In the genomic region with DNA sequence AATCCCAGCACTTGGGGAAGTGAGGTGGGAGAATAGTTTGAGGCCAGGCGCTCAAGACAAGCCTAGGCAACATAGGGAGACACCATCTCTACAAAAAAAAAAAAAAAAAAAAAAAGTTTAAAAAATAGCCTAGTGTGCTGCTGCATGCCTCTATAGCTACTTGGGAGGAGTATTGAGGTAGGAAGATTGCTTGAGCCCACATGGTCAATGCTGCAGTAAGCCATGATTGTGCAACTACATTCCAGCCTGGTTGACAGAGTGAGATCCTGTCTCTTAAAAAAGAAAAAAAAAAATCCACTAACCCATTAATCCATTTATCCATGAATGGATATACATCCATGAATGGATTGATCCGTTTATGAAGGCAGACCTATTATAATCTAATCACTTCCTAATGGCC, we compare ENCODE assay signal across 21 cellular contexts.
"Had no signal": no experiment of that assay in that cellular context is flagged by ENCODE, and none has a peak within 500 bp of the region (broad histone marks: within the 10 kb centered on the region; RNA-seq: fewer than 3 reads in every experiment).

No MANE protein-coding gene starts in this region.

- H3K36me3 ChIP-seq: neutrophil, pancreas, WERI-Rb-1 had no signal

- H3K4me3 ChIP-seq: pancreas, testis had no signal

- H3K9me3 Mint-ChIP-seq: type B pancreatic cell had no signal

- H3K27ac ChIP-seq: epithelial cell of prostate, neutrophil, pancreas, testis, WERI-Rb-1 had no signal

- H3K4me3 Mint-ChIP-seq: endodermal cell; immature natural killer cell; naive thymus-derived CD8-positive, alpha-beta T cell; stimulated activated effector memory CD8-positive, alpha-beta T cell treated with anti-CD3 and anti-CD28 coated beads, Interleukin-12 subunit alpha, Interleukin-12 subunit beta, amount 100 ng/mL, for 72 hours; type B pancreatic cell had no signal

- ATAC-seq: activated naive CD4-positive, alpha-beta T cell treated with anti-CD3 and anti-CD28 coated beads, Interleukin-2, amount 50 U/mL, for 72 hours; naive thymus-derived CD8-positive, alpha-beta T cell; pancreas; sciatic nerve; stimulated activated effector memory CD8-positive, alpha-beta T cell treated with anti-CD3 and anti-CD28 coated beads, Interleukin-12 subunit alpha, Interleukin-12 subunit beta, amount 100 ng/mL, for 72 hours had no signal

- H3K4me1 ChIP-seq: pancreas, testis had no signal

- H3K9me3 ChIP-seq: neutrophil, pancreas, testis had no signal

- H3K27ac Mint-ChIP-seq: activated naive CD4-positive, alpha-beta T cell treated with anti-CD3 and anti-CD28 coated beads, Interleukin-2, amount 50 U/mL, for 72 hours; endodermal cell; immature natural killer cell; naive thymus-derived CD8-positive, alpha-beta T cell; stimulated activated effector memory CD8-positive, alpha-beta T cell treated with anti-CD3 and anti-CD28 coated beads, Interleukin-12 subunit alpha, Interleukin-12 subunit beta, amount 100 ng/mL, for 72 hours; type B pancreatic cell had no signal

- DNase-seq: activated CD4-positive, alpha-beta T cell treated with anti-CD3 and anti-CD28 coated beads for 1 hour; activated CD8-positive, alpha-beta memory T cell treated with anti-CD3 and anti-CD28 coated beads for 24 hours; activated CD8-positive, alpha-beta memory T cell treated with anti-CD3 and anti-CD28 coated beads, Interleukin-2, amount 50 U/mL, for 48 hours; activated effector memory CD4-positive, alpha-beta T cell treated with Interleukin-2 at 50 U/mL for 16 hours; activated T-cell treated with anti-CD3 and anti-CD28 coated beads, Interleukin-2, amount 50 U/mL, for 48 hours; endodermal cell; immature natural killer cell; mesendoderm; naive thymus-derived CD8-positive, alpha-beta T cell; pancreas; stimulated activated CD4-positive, alpha-beta T cell treated with anti-CD3 and anti-CD28 coated beads, Interleukin-4, amount 100 ng/mL, for 24 hours; SW 1271; T-helper 2 cell; testis; WERI-Rb-1 had no signal

- H3K4me1 Mint-ChIP-seq: immature natural killer cell; naive thymus-derived CD8-positive, alpha-beta T cell; stimulated activated effector memory CD8-positive, alpha-beta T cell treated with anti-CD3 and anti-CD28 coated beads, Interleukin-12 subunit alpha, Interleukin-12 subunit beta, amount 100 ng/mL, for 72 hours had no signal

- H3K27me3 Mint-ChIP-seq: naive thymus-derived CD8-positive, alpha-beta T cell; type B pancreatic cell had no signal

- H3K27me3 ChIP-seq: neutrophil, pancreas, testis had no signal

- H3K36me3 Mint-ChIP-seq: activated naive CD4-positive, alpha-beta T cell treated with anti-CD3 and anti-CD28 coated beads, Interleukin-2, amount 50 U/mL, for 72 hours; naive thymus-derived CD8-positive, alpha-beta T cell; stimulated activated effector memory CD8-positive, alpha-beta T cell treated with anti-CD3 and anti-CD28 coated beads, Interleukin-12 subunit alpha, Interleukin-12 subunit beta, amount 100 ng/mL, for 72 hours; type B pancreatic cell had no signal
